In genomic region chr7:94907420-94908203, GRCh38 we compare ENCODE assay signal across 8 cellular contexts. TPM values are rescaled to one million over a fixed set of nuclear protein-coding genes. Genes with fewer than 3 reads are reported as not detected.
DNase-seq lines count a peak whose midpoint lies in the region; ATAC-seq and TF ChIP-seq lines count a peak whose summit lies in the region.

PPP1R9A (plus strand) TSS chr7:94907594; CDS start chr7:94910114, 2,520 bp downstream.

- no peaks in the 10 kb centered on the region for H3F3A ChIP-seq in PC-3 (ENCODE audit: low read length, unreplicated experiment)

- H4K20me1 ChIP-seq in PC-3 (ENCODE audit: low read length): no peaks in the 10 kb centered on the region

- H3K79me2 ChIP-seq in PC-3 (ENCODE audit: low read length): 0 out of 2 replicates have a peak, but pooled peaks cover 8% of the 10 kb centered on the region

- no peak within 1 kb of the TSS for H3K27ac ChIP-seq in CD4-positive, alpha-beta T cell (ENCODE audit: low read depth, low read length)
- H3K27ac ChIP-seq in PC-3 (ENCODE audit: low read length): no peak within 1 kb of the TSS
- H3K27ac ChIP-seq in endodermal cell (ENCODE audit: low read depth, low read length): peak within 1 kb of the TSS; percentile 94
- H3K27ac ChIP-seq in temporal lobe (ENCODE audit: low read depth, low read length): peak within 1 kb of the TSS; percentile 61

- WGBS in endodermal cell (ENCODE audit: insufficient coverage in 1 of 2, insufficient read length in 1 of 2), 2 experiments: 1 to 2% methylated on average over 18 to 95 of the region's 95 CpGs

- peak within 1 kb of the TSS; percentile 48 for H3K4me3 Mint-ChIP-seq in CD4-positive, alpha-beta T cell
- peak within 1 kb of the TSS; percentile 84 for H3K4me3 Mint-ChIP-seq in endodermal cell

- H3K4me1 ChIP-seq in PC-3 (ENCODE audit: insufficient read depth, low read length) (peaks cover 10% of the 10 kb centered on the region), endodermal cell (ENCODE audit: control insufficient read depth, insufficient read depth, low read length) (peaks cover 8% of the 10 kb centered on the region)

- H3K36me3 ChIP-seq in PC-3 (ENCODE audit: low read depth, low read length) (no peaks in the 10 kb centered on the region), endodermal cell (ENCODE audit: control insufficient read depth, insufficient read depth, low read length) (peaks cover 7% of the 10 kb centered on the region)

- no peak for DNase-seq in CD4-positive, alpha-beta T cell
- peak; percentile 65 for DNase-seq in PC-3
- peak; percentile 92 for DNase-seq in endodermal cell
- peak; percentile 65 for DNase-seq in medulla oblongata (ENCODE audit: extremely low spot score)
- DNase-seq in GM19238 (ENCODE audit: insufficient read length, low spot score): no peak

- no peak for TF ChIP-seq CTCF in CD4-positive, alpha-beta T cell (IDR thresholded peaks at IDR 0.05)
- peak; percentile 53 for TF ChIP-seq CTCF in PC-3 (conservative IDR thresholded peaks at IDR 0.05; ENCODE audit: low read depth, low read length)
- peak; percentile 71 for TF ChIP-seq CTCF in endodermal cell (conservative IDR thresholded peaks at IDR 0.05)

- no peaks in the 10 kb centered on the region for H3K36me3 Mint-ChIP-seq in CD4-positive, alpha-beta T cell (ENCODE audit: low read depth)
- no peaks in the 10 kb centered on the region for H3K36me3 Mint-ChIP-seq in endodermal cell (ENCODE audit: low read depth)

- H3K9ac ChIP-seq in PC-3 (ENCODE audit: low read length) (peak within 1 kb of the TSS; percentile 59), endodermal cell (ENCODE audit: extremely low read depth, low read length, poor library complexity, severe bottlenecking) (peak within 1 kb of the TSS; percentile 68)

- H3K4me3 ChIP-seq in PC-3 (ENCODE audit: low read length) (peak within 1 kb of the TSS; percentile 95), endodermal cell (ENCODE audit: low read length) (peak within 1 kb of the TSS; percentile 88)

- no peak for ATAC-seq in CD4-positive, alpha-beta T cell (ENCODE audit: poor library complexity)
- peak; percentile 36 for ATAC-seq in HG02981 (IDR thresholded peaks at IDR 0.05; ENCODE audit: unreplicated experiment)
- peak; percentile 80 for ATAC-seq in PC-3
- ATAC-seq in HG03196 (IDR thresholded peaks at IDR 0.05; ENCODE audit: unreplicated experiment): no peak

- peak within 1 kb of the TSS; percentile 98 for H3K4me2 ChIP-seq in PC-3 (ENCODE audit: low read length)

- POLR2A ChIA-PET in CD4-positive, alpha-beta T cell (lab: Charles Lee): no interaction called here
- POLR2A ChIA-PET in PC-3 (lab: Charles Lee; ENCODE audit: unreplicated experiment): no interaction called here

- no peaks in the 10 kb centered on the region for H3K9me2 ChIP-seq in PC-3 (replicated peaks; ENCODE audit: low read length)

- peaks cover 67% of the 10 kb centered on the region for H3K27me3 Mint-ChIP-seq in CD4-positive, alpha-beta T cell
- no peaks in the 10 kb centered on the region for H3K27me3 Mint-ChIP-seq in endodermal cell (ENCODE audit: insufficient read depth)

- H3K9me3 ChIP-seq in CD4-positive, alpha-beta T cell (ENCODE audit: control insufficient read depth, low read length): no peaks in the 10 kb centered on the region
- H3K9me3 ChIP-seq in PC-3 (ENCODE audit: low read length) (no peaks in the 10 kb centered on the region), endodermal cell (ENCODE audit: control insufficient read depth, low read length) (no peaks in the 10 kb centered on the region)

- no TSS peak for BruUV-seq in PC-3 (replicated peaks; lab: Mats Ljungman, UMichigan)

- H3K9me3 Mint-ChIP-seq in CD4-positive, alpha-beta T cell: no peaks in the 10 kb centered on the region
- H3K9me3 Mint-ChIP-seq in endodermal cell: no peaks in the 10 kb centered on the region

- H3K27me3 ChIP-seq in CD4-positive, alpha-beta T cell (ENCODE audit: control insufficient read depth, insufficient read depth, low read length): peaks cover 48% of the 10 kb centered on the region
- H3K27me3 ChIP-seq in PC-3 (ENCODE audit: low read length) (no peaks in the 10 kb centered on the region), endodermal cell (ENCODE audit: control insufficient read depth, insufficient read depth, low read length, poor library complexity, severe bottlenecking) (no peaks in the 10 kb centered on the region)

- CTCF ChIA-PET in CD4-positive, alpha-beta T cell (lab: Charles Lee): no interaction called here
- CTCF ChIA-PET in PC-3 (lab: Charles Lee): interaction anchor here (0.9 kb wide), 1 partner anchor 340 kb away, joined by 3 read pairs; no protein-coding TSS in a partner anchor

- intact Hi-C loops in CD4-positive, alpha-beta T cell (cut with DNase I, micrococcal nuclease): no loop called here
- intact Hi-C loops in PC-3 (cut with micrococcal nuclease): loop anchor here (1.0 to 10.0 kb wide), 8 partner anchors 65 to 567 kb away; no protein-coding TSS in a partner anchor

- H3K27ac Mint-ChIP-seq in CD4-positive, alpha-beta T cell: no peak within 1 kb of the TSS
- H3K27ac Mint-ChIP-seq in endodermal cell: peak within 1 kb of the TSS; percentile 92

- peak within 1 kb of the TSS; percentile 95 for H2AFZ ChIP-seq in PC-3 (ENCODE audit: low read length)

- peaks cover 5% of the 10 kb centered on the region for H3K4me1 Mint-ChIP-seq in CD4-positive, alpha-beta T cell (ENCODE audit: low read depth)
- peaks cover 38% of the 10 kb centered on the region for H3K4me1 Mint-ChIP-seq in endodermal cell

RNA-seq across cellular contexts. Expression of gene PPP1R9A, which starts in this region (rescaled TPM):
- total RNA-seq in CD4-positive, alpha-beta T cell: not detected
- 5.9 and 9.5 TPM in 2 replicates for total RNA-seq in PC-3 (2014; rRNA removed)
- 10 to 100 TPM; 38.7 to 39.4 TPM for total RNA-seq in endodermal cell
- 11.1 TPM for polyA plus RNA-seq in endodermal cell (2013, experiment 1 of 2)
- polyA plus RNA-seq in endodermal cell (2013, experiment 2 of 2): 11.7 TPM
- total RNA-seq in temporal lobe: 74.5 TPM

Comparison
In these comparisons a context has a peak if more than half of its experiments do, and no peak if none do; other contexts are left out.
1. ATAC-seq: peak in HG02981 (single experiment) and PC-3 (single experiment); none in CD4-positive, alpha-beta T cell (single experiment) and HG03196 (single experiment).
2. DNase-seq: peak in PC-3 (single experiment), endodermal cell (single experiment) and medulla oblongata (single experiment); none in CD4-positive, alpha-beta T cell (0 of 10) and GM19238 (single experiment).
3. H3K27ac ChIP-seq: peak in endodermal cell (single experiment) and temporal lobe (single experiment); none in CD4-positive, alpha-beta T cell (single experiment) and PC-3 (single experiment).